ENCODE assay signal across 21 cellular contexts in the genomic region with DNA sequence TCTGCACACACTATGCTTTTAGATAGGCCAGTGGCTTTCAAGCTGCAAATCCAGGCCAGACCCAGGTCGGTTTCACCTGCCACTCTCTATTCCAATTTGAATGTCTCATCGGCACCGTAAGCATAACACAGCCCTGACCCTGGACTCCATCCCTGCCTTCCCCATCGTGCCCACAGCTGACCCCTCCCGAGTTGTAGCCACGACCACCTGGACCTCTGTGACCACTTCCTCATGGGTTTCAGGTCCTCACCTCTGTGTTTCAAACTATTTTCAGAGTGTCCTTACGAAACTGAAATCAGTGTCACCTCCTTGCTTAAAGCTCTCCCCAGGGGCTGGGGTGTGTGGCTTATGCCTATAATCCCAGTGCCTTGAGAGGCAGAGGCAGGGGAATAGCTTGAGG. TPM values are rescaled to one million over a fixed set of nuclear protein-coding genes. Genes with fewer than 3 reads are reported as not detected.
DNase-seq lines count a peak whose midpoint lies in the region; ATAC-seq and TF ChIP-seq lines count a peak whose summit lies in the region.
"Had no signal": no experiment of that assay in that cellular context is flagged by ENCODE, and none has a peak within 500 bp of the region (broad histone marks: within the 10 kb centered on the region; RNA-seq: fewer than 3 reads in every experiment).

No MANE protein-coding gene starts in this region.

- no peak overlapping the region for H3K4me3 Mint-ChIP-seq in activated naive CD8-positive, alpha-beta T cell
- H3K4me3 Mint-ChIP-seq in activated naive CD8-positive, alpha-beta T cell treated with anti-CD3 and anti-CD28 coated beads for 36 hours: no peak overlapping the region
- H3K4me3 Mint-ChIP-seq in activated B cell treated with CpG ODN at 0.5 μM for 24 hours: no peak overlapping the region
- H3K4me3 Mint-ChIP-seq: neural crest cell; T-helper 2 cell treated with Interferon-gamma antibody and Interleukin-4, amounts not matched to agents 5 μg/mL and 100 μg/mL, for 36 hours had no signal

- peak overlapping the region; percentile 17 for H3K27ac Mint-ChIP-seq in activated naive CD8-positive, alpha-beta T cell
- H3K27ac Mint-ChIP-seq in activated naive CD8-positive, alpha-beta T cell treated with anti-CD3 and anti-CD28 coated beads for 36 hours: no peak overlapping the region
- peak overlapping the region; percentile 82 for H3K27ac Mint-ChIP-seq in activated B cell treated with CpG ODN at 0.5 μM for 24 hours
- H3K27ac Mint-ChIP-seq: T-helper 2 cell treated with Interferon-gamma antibody and Interleukin-4, amounts not matched to agents 5 μg/mL and 100 μg/mL, for 36 hours had no signal

- peaks cover 17% of the 10 kb centered on the region for H3K36me3 Mint-ChIP-seq in activated naive CD8-positive, alpha-beta T cell
- peaks cover 39% of the 10 kb centered on the region for H3K36me3 Mint-ChIP-seq in activated naive CD8-positive, alpha-beta T cell treated with anti-CD3 and anti-CD28 coated beads for 36 hours
- H3K36me3 Mint-ChIP-seq in activated B cell treated with CpG ODN at 0.5 μM for 24 hours (ENCODE audit: low read depth): peaks cover 51% of the 10 kb centered on the region

- CTCF ChIA-PET in activated B cell treated with CpG ODN at 0.5 μM for 24 hours (lab: Charles Lee): interaction anchor here (0.6 kb wide), 1 partner anchor 860 kb away, joined by 3 read pairs; no protein-coding TSS in a partner anchor

- intact Hi-C loops in activated B cell treated with CpG ODN at 0.5 μM for 24 hours (cut with micrococcal nuclease): no loop called here

- peaks cover 7% of the 10 kb centered on the region for H3K9me3 Mint-ChIP-seq in activated naive CD8-positive, alpha-beta T cell (ENCODE audit: low read depth)
- peaks cover 3% of the 10 kb centered on the region for H3K9me3 Mint-ChIP-seq in activated naive CD8-positive, alpha-beta T cell treated with anti-CD3 and anti-CD28 coated beads for 36 hours
- H3K9me3 Mint-ChIP-seq in activated B cell treated with CpG ODN at 0.5 μM for 24 hours: peaks cover 2% of the 10 kb centered on the region

- ATAC-seq in HG02798 (IDR thresholded peaks at IDR 0.05; ENCODE audit: poor library complexity, unreplicated experiment) (peak; percentile 46), activated B cell treated with CpG ODN at 0.5 μM for 24 hours (ENCODE audit: low read depth) (peak; percentile 21), GM21526 (IDR thresholded peaks at IDR 0.05; ENCODE audit: low FRiP score, unreplicated experiment) (no peak)
- ATAC-seq: HepG2 had no signal

- H3K4me1 Mint-ChIP-seq in activated naive CD8-positive, alpha-beta T cell (ENCODE audit: low read depth): peaks cover 2% of the 10 kb centered on the region
- H3K4me1 Mint-ChIP-seq in activated naive CD8-positive, alpha-beta T cell treated with anti-CD3 and anti-CD28 coated beads for 36 hours: no peaks in the 10 kb centered on the region
- peaks cover 32% of the 10 kb centered on the region for H3K4me1 Mint-ChIP-seq in activated B cell treated with CpG ODN at 0.5 μM for 24 hours
- H3K4me1 Mint-ChIP-seq: neural crest cell had no signal

- POLR2A ChIA-PET in activated B cell treated with CpG ODN at 0.5 μM for 24 hours (lab: Charles Lee): interaction anchor here (0.5 to 5.4 kb wide), 6 partner anchors 9 to 117 kb away, joined by 3 to 37 read pairs (median 7); a partner anchor contains a TSS

- no peak for DNase-seq in activated naive CD8-positive, alpha-beta T cell treated with anti-CD3 and anti-CD28 coated beads for 36 hours
- no peak for DNase-seq in activated B cell treated with CpG ODN at 0.5 μM for 24 hours
- DNase-seq in epidermal melanocyte (ENCODE audit: insufficient read length, low spot score): no peak
- DNase-seq in activated naive CD4-positive, alpha-beta T cell treated with Interleukin-2 at 50 U/mL for 16 hours: no peak
- no peak for DNase-seq in Kasumi-1 (lab: John Stamatoyannopoulos, UW)
- DNase-seq: activated T-cell treated with anti-CD3 and anti-CD28 coated beads, Interleukin-2, amount 50 U/mL, for 48 hours; foreskin melanocyte; NCI-H1092; NCI-H2171 treated with DMSO at 0.1 percent for 48 hours; SHP77 treated with DMSO at 0.1 percent for 48 hours; stimulated activated CD4-positive, alpha-beta T cell treated with anti-CD3 and anti-CD28 coated beads, Interleukin-2, amount 100 ng/mL, for 24 hours had no signal

- TF ChIP-seq CTCF in activated B cell treated with CpG ODN at 0.5 μM for 24 hours (IDR thresholded peaks at IDR 0.05): no peak

- no peaks in the 10 kb centered on the region for H3K27me3 Mint-ChIP-seq in activated naive CD8-positive, alpha-beta T cell
- H3K27me3 Mint-ChIP-seq in activated naive CD8-positive, alpha-beta T cell treated with anti-CD3 and anti-CD28 coated beads for 36 hours: no peaks in the 10 kb centered on the region
- H3K27me3 Mint-ChIP-seq in activated B cell treated with CpG ODN at 0.5 μM for 24 hours: no peaks in the 10 kb centered on the region

RNA-seq across cellular contexts. Expression of a gene that starts 9.0 kb away (rescaled TPM):
- total RNA-seq in activated naive CD8-positive, alpha-beta T cell treated with anti-CD3 and anti-CD28 coated beads for 36 hours: 10 to 100 TPM; 29.6 to 29.8 TPM
- 172 and 191 TPM in 2 replicates for total RNA-seq in activated B cell treated with CpG ODN at 0.5 μM for 24 hours
- total RNA-seq: A673, neural crest cell had no signal

RNA-seq across cellular contexts. Expression of a gene that starts 22.8 kb away (rescaled TPM):
- total RNA-seq in activated naive CD8-positive, alpha-beta T cell treated with anti-CD3 and anti-CD28 coated beads for 36 hours: 100 to 1,000 TPM; 168 to 169 TPM
- 157 and 171 TPM in 2 replicates for total RNA-seq in activated B cell treated with CpG ODN at 0.5 μM for 24 hours

RNA-seq across cellular contexts. Expression of a gene that starts 38.8 kb away (rescaled TPM):
- not detected for total RNA-seq in activated naive CD8-positive, alpha-beta T cell treated with anti-CD3 and anti-CD28 coated beads for 36 hours
- not detected in 2 replicates for total RNA-seq in activated B cell treated with CpG ODN at 0.5 μM for 24 hours
- total RNA-seq: A673, HepG2, lung, neural crest cell, right atrium auricular region, thoracic aorta had no signal

RNA-seq across cellular contexts. Expression of a gene that starts 50.7 kb away (rescaled TPM):
- 10 to 100 TPM; 65.0 to 66.3 TPM for total RNA-seq in activated naive CD8-positive, alpha-beta T cell treated with anti-CD3 and anti-CD28 coated beads for 36 hours
- 52.2 and 53.5 TPM in 2 replicates for total RNA-seq in activated B cell treated with CpG ODN at 0.5 μM for 24 hours

RNA-seq across cellular contexts. Expression of a gene that starts 58.2 kb away (rescaled TPM):
- total RNA-seq in activated naive CD8-positive, alpha-beta T cell treated with anti-CD3 and anti-CD28 coated beads for 36 hours: 100 to 1,000 TPM; 203 to 204 TPM
- 238 and 257 TPM in 2 replicates for total RNA-seq in activated B cell treated with CpG ODN at 0.5 μM for 24 hours
